ENCODE assay signal across 8 cellular contexts in the genomic region with DNA sequence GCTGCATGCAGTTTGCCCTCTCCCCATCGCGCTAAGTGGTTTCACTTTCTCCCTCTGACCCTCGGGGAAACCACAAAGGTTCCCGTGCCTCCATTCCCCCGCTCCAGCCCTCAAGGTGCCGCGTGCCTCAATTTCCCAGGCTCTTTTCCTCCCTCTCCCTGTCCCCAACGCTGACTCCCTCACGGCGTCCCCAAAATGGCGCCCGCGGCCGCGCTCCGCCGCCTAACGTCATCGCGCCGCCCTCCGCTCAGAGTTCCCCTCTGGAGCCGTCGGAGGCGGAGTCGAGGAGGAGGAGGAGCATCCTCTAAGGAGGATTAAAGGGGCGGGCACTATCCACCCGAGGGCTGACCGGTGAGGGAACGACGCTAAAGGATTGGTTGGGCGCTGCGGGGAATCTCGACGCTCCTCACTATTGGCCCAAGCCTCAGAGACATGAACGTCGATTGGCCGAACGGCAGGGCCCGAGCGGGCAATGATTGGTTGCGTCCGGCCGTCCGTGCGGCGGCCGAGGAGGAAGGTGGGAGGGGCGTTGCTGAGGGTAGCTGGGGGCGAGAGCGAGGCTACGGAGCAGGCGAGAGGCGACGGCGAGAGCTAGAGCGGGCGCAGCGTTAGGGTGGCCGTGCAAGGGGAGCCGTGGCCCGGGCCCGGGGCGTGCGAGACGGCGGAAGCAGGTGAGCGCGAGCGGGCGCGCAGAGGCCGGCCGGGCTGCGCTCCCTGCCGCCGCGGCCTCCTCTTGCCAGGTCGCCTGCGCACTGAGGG. TPM values are rescaled to one million over a fixed set of nuclear protein-coding genes. Genes with fewer than 3 reads are reported as not detected.
DNase-seq lines count a peak whose midpoint lies in the region; ATAC-seq and TF ChIP-seq lines count a peak whose summit lies in the region.

A gene with protein sequence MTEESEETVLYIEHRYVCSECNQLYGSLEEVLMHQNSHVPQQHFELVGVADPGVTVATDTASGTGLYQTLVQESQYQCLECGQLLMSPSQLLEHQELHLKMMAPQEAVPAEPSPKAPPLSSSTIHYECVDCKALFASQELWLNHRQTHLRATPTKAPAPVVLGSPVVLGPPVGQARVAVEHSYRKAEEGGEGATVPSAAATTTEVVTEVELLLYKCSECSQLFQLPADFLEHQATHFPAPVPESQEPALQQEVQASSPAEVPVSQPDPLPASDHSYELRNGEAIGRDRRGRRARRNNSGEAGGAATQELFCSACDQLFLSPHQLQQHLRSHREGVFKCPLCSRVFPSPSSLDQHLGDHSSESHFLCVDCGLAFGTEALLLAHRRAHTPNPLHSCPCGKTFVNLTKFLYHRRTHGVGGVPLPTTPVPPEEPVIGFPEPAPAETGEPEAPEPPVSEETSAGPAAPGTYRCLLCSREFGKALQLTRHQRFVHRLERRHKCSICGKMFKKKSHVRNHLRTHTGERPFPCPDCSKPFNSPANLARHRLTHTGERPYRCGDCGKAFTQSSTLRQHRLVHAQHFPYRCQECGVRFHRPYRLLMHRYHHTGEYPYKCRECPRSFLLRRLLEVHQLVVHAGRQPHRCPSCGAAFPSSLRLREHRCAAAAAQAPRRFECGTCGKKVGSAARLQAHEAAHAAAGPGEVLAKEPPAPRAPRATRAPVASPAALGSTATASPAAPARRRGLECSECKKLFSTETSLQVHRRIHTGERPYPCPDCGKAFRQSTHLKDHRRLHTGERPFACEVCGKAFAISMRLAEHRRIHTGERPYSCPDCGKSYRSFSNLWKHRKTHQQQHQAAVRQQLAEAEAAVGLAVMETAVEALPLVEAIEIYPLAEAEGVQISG (plus strand): TSS at position 551 of the 759 bp plus-strand sequence. CDS start 2,441 bp downstream, outside the sequence.

- H3K4me3 ChIP-seq in epithelial cell of proximal tubule (ENCODE audit: low read depth, low read length) = peak within 1 kb of the TSS; percentile 85

- TF ChIP-seq CTCF in epithelial cell of proximal tubule (conservative IDR thresholded peaks at IDR 0.05; ENCODE audit: low read depth, low read length) = no peak

- peaks cover 42% of the 10 kb centered on the region for H3K4me1 Mint-ChIP-seq in activated T-cell treated with anti-CD3 and anti-CD28 coated beads, Interleukin-2, amount 50 U/mL, for 24 hours (ENCODE audit: low read depth)

- in situ Hi-C loops in KBM-7 (cut with MboI; ENCODE audit: low pct_unique_long_range_greater_than_20kb, low sequenced_read_pairs) = no loop called here

- no peaks in the 10 kb centered on the region for H3K27me3 Mint-ChIP-seq in activated T-cell treated with anti-CD3 and anti-CD28 coated beads, Interleukin-2, amount 50 U/mL, for 24 hours

- ATAC-seq in GM21717 (IDR thresholded peaks at IDR 0.05; ENCODE audit: unreplicated experiment) = peak; percentile 87

- H3K9me3 Mint-ChIP-seq in activated T-cell treated with anti-CD3 and anti-CD28 coated beads, Interleukin-2, amount 50 U/mL, for 24 hours = no peaks in the 10 kb centered on the region

- H3K27ac Mint-ChIP-seq in activated T-cell treated with anti-CD3 and anti-CD28 coated beads, Interleukin-2, amount 50 U/mL, for 24 hours = peak within 1 kb of the TSS; percentile 100

- DNase-seq in DMS153 treated with DMSO at 0.1 percent for 48 hours (lab: John Stamatoyannopoulos, UW; ENCODE audit: unreplicated experiment) (peak; percentile 98), KBM-7 (peak; percentile 100), epithelial cell of proximal tubule (ENCODE audit: low read depth) (peak; percentile 88), mucosa of gallbladder (ENCODE audit: low spot score) (peak; percentile 99)
- DNase-seq in activated T-cell treated with anti-CD3 and anti-CD28 coated beads, Interleukin-2, amount 50 U/mL, for 24 hours = peak; percentile 97
- peak; percentile 93 to 95 for DNase-seq in stimulated activated CD8-positive, alpha-beta memory T cell treated with anti-CD3 and anti-CD28 coated beads, Interleukin-4, amount 100 ng/mL, for 4 hours (ENCODE audit: low read depth in 2 of 2, low spot score in 1 of 2)

- peak within 1 kb of the TSS; percentile 100 for H3K4me3 Mint-ChIP-seq in activated T-cell treated with anti-CD3 and anti-CD28 coated beads, Interleukin-2, amount 50 U/mL, for 24 hours

- peaks cover 52% of the 10 kb centered on the region for H3K36me3 Mint-ChIP-seq in activated T-cell treated with anti-CD3 and anti-CD28 coated beads, Interleukin-2, amount 50 U/mL, for 24 hours (ENCODE audit: low read depth)

TF ChIP-seq in PFSK-1, 5 proteins besides CTCF, POLR2A, EP300 and RAD21:
- peak; percentile 79 for TF ChIP-seq FOXP2 (optimal IDR thresholded peaks at IDR 0.05; ENCODE audit: borderline replicate concordance, extremely low read depth, extremely low read length, insufficient read depth)
- peak; percentile 93 for TF ChIP-seq POLR2AphosphoS5 (IDR thresholded peaks at IDR 0.05; ENCODE audit: low read depth, low read length)
- TF ChIP-seq TAF1 (IDR thresholded peaks at IDR 0.05; ENCODE audit: borderline replicate concordance, insufficient read depth, low read length) = peak; percentile 82; the same call in 1 of the 2 replicates
- TF ChIP-seq, protein P1, sequence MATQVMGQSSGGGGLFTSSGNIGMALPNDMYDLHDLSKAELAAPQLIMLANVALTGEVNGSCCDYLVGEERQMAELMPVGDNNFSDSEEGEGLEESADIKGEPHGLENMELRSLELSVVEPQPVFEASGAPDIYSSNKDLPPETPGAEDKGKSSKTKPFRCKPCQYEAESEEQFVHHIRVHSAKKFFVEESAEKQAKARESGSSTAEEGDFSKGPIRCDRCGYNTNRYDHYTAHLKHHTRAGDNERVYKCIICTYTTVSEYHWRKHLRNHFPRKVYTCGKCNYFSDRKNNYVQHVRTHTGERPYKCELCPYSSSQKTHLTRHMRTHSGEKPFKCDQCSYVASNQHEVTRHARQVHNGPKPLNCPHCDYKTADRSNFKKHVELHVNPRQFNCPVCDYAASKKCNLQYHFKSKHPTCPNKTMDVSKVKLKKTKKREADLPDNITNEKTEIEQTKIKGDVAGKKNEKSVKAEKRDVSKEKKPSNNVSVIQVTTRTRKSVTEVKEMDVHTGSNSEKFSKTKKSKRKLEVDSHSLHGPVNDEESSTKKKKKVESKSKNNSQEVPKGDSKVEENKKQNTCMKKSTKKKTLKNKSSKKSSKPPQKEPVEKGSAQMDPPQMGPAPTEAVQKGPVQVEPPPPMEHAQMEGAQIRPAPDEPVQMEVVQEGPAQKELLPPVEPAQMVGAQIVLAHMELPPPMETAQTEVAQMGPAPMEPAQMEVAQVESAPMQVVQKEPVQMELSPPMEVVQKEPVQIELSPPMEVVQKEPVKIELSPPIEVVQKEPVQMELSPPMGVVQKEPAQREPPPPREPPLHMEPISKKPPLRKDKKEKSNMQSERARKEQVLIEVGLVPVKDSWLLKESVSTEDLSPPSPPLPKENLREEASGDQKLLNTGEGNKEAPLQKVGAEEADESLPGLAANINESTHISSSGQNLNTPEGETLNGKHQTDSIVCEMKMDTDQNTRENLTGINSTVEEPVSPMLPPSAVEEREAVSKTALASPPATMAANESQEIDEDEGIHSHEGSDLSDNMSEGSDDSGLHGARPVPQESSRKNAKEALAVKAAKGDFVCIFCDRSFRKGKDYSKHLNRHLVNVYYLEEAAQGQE (IDR thresholded peaks at IDR 0.05; ENCODE audit: insufficient read depth in 1 of 2, low read depth in 2 of 2, low read length in 2 of 2) = no peak; a peak in 1 of 4 replicates
- TF ChIP-seq SIN3A (IDR thresholded peaks at IDR 0.05; ENCODE audit: borderline replicate concordance, insufficient read depth, low read length) = 0 out of 2 replicates have a peak, but pooled peaks have one; percentile 10

RNA-seq across cellular contexts. Expression of the gene that starts here (rescaled TPM):
- 24.3 TPM for polyA plus RNA-seq in PFSK-1 (2012; ENCODE audit: insufficient read length, low read depth)
- 19.6 and 22.1 TPM in 2 replicates for total RNA-seq in epithelial cell of proximal tubule
- 17.1 TPM for total RNA-seq in mucosa of gallbladder

Comparison
In these comparisons a context has a peak if more than half of its experiments do, and no peak if none do; other contexts are left out.
1. Peak in every context shown above with its lines: DNase-seq, ATAC-seq and H3K4me3 ChIP-seq.